In genomic region chr9:16475257-16475656, GRCh38 we compare ENCODE assay signal across 20 cellular contexts.
"Had no signal": no experiment of that assay in that cellular context is flagged by ENCODE, and none has a peak within 500 bp of the region (broad histone marks: within the 10 kb centered on the region; RNA-seq: fewer than 3 reads in every experiment).

No MANE protein-coding gene starts in this region.

- H3K4me1 ChIP-seq: adrenal gland, breast epithelium, gastroesophageal sphincter, heart right ventricle, left ventricle myocardium inferior, transverse colon had no signal

- ATAC-seq: activated CD4-positive, alpha-beta T cell treated with anti-CD3 and anti-CD28 coated beads for 36 hours; activated naive CD4-positive, alpha-beta T cell treated with anti-CD3 and anti-CD28 coated beads, Interleukin-2, amount 50 U/mL, for 72 hours; gastroesophageal sphincter; heart right ventricle; right cardiac atrium; WTC11 had no signal

- H3K27ac Mint-ChIP-seq: activated CD4-positive, alpha-beta memory T cell treated with anti-CD3 and anti-CD28 coated beads for 36 hours; activated CD4-positive, alpha-beta T cell treated with anti-CD3 and anti-CD28 coated beads for 36 hours; activated naive CD4-positive, alpha-beta T cell treated with anti-CD3 and anti-CD28 coated beads, Interleukin-2, amount 50 U/mL, for 72 hours; activated T-helper 1 cell treated with anti-CD3 and anti-CD28 coated beads, Interleukin-12 subunit alpha, Interleukin-12 subunit beta, Interleukin-2, Interleukin-4 antibody, amounts not matched to agents 30 ng/mL and 10 ng/mL and 1 ng/mL, durations not matched to agents 14 hours and 24 hours and 36 hours; progenitor cell of endocrine pancreas; stimulated activated naive CD8-positive, alpha-beta T cell treated with anti-CD3 and anti-CD28 coated beads, Interleukin-15, Interleukin-2, amounts not matched to agents 100 ng/mL and 50 ng/mL, for 24 hours had no signal

- H3K9me3 ChIP-seq: adrenal gland, breast epithelium, gastroesophageal sphincter, heart right ventricle, left ventricle myocardium inferior, transverse colon, uterus had no signal

- H3K4me3 ChIP-seq: adrenal gland, breast epithelium, coronary artery, gastroesophageal sphincter, heart right ventricle, left ventricle myocardium inferior, transverse colon, uterus had no signal

- H3K27me3 ChIP-seq: adrenal gland, breast epithelium, gastroesophageal sphincter, heart right ventricle, transverse colon, uterus had no signal

- DNase-seq: activated CD4-positive, alpha-beta memory T cell treated with anti-CD3 and anti-CD28 coated beads for 36 hours; activated CD4-positive, alpha-beta T cell treated with anti-CD3 and anti-CD28 coated beads for 36 hours; activated gamma-delta T cell treated with Interleukin-2 at 50 U/mL for 16 hours; activated T-cell treated with anti-CD3 and anti-CD28 coated beads for 4 hours; adrenal gland; erythroblast; heart right ventricle; kidney glomerular epithelial cell; left ventricle myocardium inferior; right cardiac atrium; transverse colon; uterus had no signal

- H3K36me3 ChIP-seq: adrenal gland, breast epithelium, gastroesophageal sphincter, heart right ventricle, left ventricle myocardium inferior, transverse colon, uterus had no signal

- H3K27ac ChIP-seq: adrenal gland, breast epithelium, coronary artery, gastroesophageal sphincter, heart right ventricle, left ventricle myocardium inferior, transverse colon, uterus had no signal

- H3K4me1 Mint-ChIP-seq: activated CD4-positive, alpha-beta T cell treated with anti-CD3 and anti-CD28 coated beads for 36 hours had no signal

- H3K4me3 Mint-ChIP-seq: activated CD4-positive, alpha-beta memory T cell treated with anti-CD3 and anti-CD28 coated beads for 36 hours; activated CD4-positive, alpha-beta T cell treated with anti-CD3 and anti-CD28 coated beads for 36 hours; activated T-helper 1 cell treated with anti-CD3 and anti-CD28 coated beads, Interleukin-12 subunit alpha, Interleukin-12 subunit beta, Interleukin-2, Interleukin-4 antibody, amounts not matched to agents 30 ng/mL and 10 ng/mL and 1 ng/mL, durations not matched to agents 14 hours and 24 hours and 36 hours; stimulated activated naive CD8-positive, alpha-beta T cell treated with anti-CD3 and anti-CD28 coated beads, Interleukin-15, Interleukin-2, amounts not matched to agents 100 ng/mL and 50 ng/mL, for 24 hours; WTC11 had no signal

- H3K9me3 Mint-ChIP-seq: activated naive CD4-positive, alpha-beta T cell treated with anti-CD3 and anti-CD28 coated beads, Interleukin-2, amount 50 U/mL, for 72 hours; stimulated activated naive CD8-positive, alpha-beta T cell treated with anti-CD3 and anti-CD28 coated beads, Interleukin-15, Interleukin-2, amounts not matched to agents 100 ng/mL and 50 ng/mL, for 24 hours had no signal

- H3K36me3 Mint-ChIP-seq: activated CD4-positive, alpha-beta memory T cell treated with anti-CD3 and anti-CD28 coated beads for 36 hours; activated naive CD4-positive, alpha-beta T cell treated with anti-CD3 and anti-CD28 coated beads, Interleukin-2, amount 50 U/mL, for 72 hours had no signal
